In genomic region chr16:19094542-19095365, GRCh38 we compare ENCODE assay signal across 1 cellular context.
TF ChIP-seq lines count a peak whose summit lies in the region.

No MANE protein-coding gene starts in this region.

TF ChIP-seq in HepG2, 621 proteins besides CTCF, POLR2A, EP300 and RAD21 (continued from another document and continues in another):
- TF ChIP-seq, protein P1, sequence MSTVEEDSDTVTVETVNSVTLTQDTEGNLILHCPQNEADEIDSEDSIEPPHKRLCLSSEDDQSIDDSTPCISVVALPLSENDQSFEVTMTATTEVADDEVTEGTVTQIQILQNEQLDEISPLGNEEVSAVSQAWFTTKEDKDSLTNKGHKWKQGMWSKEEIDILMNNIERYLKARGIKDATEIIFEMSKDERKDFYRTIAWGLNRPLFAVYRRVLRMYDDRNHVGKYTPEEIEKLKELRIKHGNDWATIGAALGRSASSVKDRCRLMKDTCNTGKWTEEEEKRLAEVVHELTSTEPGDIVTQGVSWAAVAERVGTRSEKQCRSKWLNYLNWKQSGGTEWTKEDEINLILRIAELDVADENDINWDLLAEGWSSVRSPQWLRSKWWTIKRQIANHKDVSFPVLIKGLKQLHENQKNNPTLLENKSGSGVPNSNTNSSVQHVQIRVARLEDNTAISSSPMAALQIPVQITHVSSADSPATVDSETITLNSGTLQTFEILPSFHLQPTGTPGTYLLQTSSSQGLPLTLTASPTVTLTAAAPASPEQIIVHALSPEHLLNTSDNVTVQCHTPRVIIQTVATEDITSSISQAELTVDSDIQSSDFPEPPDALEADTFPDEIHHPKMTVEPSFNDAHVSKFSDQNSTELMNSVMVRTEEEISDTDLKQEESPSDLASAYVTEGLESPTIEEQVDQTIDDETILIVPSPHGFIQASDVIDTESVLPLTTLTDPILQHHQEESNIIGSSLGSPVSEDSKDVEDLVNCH (CRISPR knock-in tag; IDR thresholded peaks at IDR 0.05) = no peak
- TF ChIP-seq NR2F1 (CRISPR knock-in tag; IDR thresholded peaks at IDR 0.05) (no peak), ZNF672 (CRISPR knock-in tag; IDR thresholded peaks at IDR 0.05) (no peak), ZNF781 (CRISPR knock-in tag; IDR thresholded peaks at IDR 0.05; ENCODE audit: borderline replicate concordance, not compliant biosample characterization) (no peak), JUND (CRISPR knock-in tag; IDR thresholded peaks at IDR 0.05) (no peak), PHB2 (IDR thresholded peaks at IDR 0.05; ENCODE audit: partially characterized antibody) (no peak), ZNF317 (CRISPR knock-in tag; IDR thresholded peaks at IDR 0.05) (no peak), ZNF780A (CRISPR knock-in tag; IDR thresholded peaks at IDR 0.05) (no peak), ZSCAN25 (CRISPR knock-in tag; IDR thresholded peaks at IDR 0.05) (no peak), FOXA1 (IDR thresholded peaks at IDR 0.05) (no peak), FOXA1 (CRISPR knock-in tag; IDR thresholded peaks at IDR 0.05) (peak; percentile 40; the same call in 1 of the 2 replicates), MEIS2 (CRISPR knock-in tag; IDR thresholded peaks at IDR 0.05) (no peak), CBX5 (CRISPR knock-in tag; IDR thresholded peaks at IDR 0.05; ENCODE audit: borderline replicate concordance) (no peak), SRSF1 (optimal IDR thresholded peaks at IDR 0.05; ENCODE audit: low read depth, low read length) (no peak), NFATC3 (CRISPR knock-in tag; IDR thresholded peaks at IDR 0.05) (no peak), ZNF670 (CRISPR knock-in tag; IDR thresholded peaks at IDR 0.05; ENCODE audit: borderline replicate concordance) (no peak), ATF7 (IDR thresholded peaks at IDR 0.05) (no peak), ATF7 (CRISPR knock-in tag; IDR thresholded peaks at IDR 0.05) (no peak), RAD51 (IDR thresholded peaks at IDR 0.05; ENCODE audit: borderline replicate concordance) (peak; percentile 8; the same call in 1 of the 2 replicates), RXRA (CRISPR knock-in tag; IDR thresholded peaks at IDR 0.05) (no peak), TP53 (CRISPR knock-in tag; conservative IDR thresholded peaks at IDR 0.05) (no peak), SPEN (CRISPR knock-in tag; IDR thresholded peaks at IDR 0.05; ENCODE audit: low read depth) (no peak), RFX1 (IDR thresholded peaks at IDR 0.05) (no peak), SALL2 (CRISPR knock-in tag; IDR thresholded peaks at IDR 0.05) (no peak), SALL1 (CRISPR knock-in tag; IDR thresholded peaks at IDR 0.05) (no peak), ZSCAN22 (CRISPR knock-in tag; IDR thresholded peaks at IDR 0.05) (no peak), ZNF230 (CRISPR knock-in tag; IDR thresholded peaks at IDR 0.05) (no peak), HNRNPL (IDR thresholded peaks at IDR 0.05; ENCODE audit: low read depth, low read length) (no peak), ZNF34 (CRISPR knock-in tag; IDR thresholded peaks at IDR 0.05; ENCODE audit: borderline replicate concordance) (no peak), TBX2 (CRISPR knock-in tag; IDR thresholded peaks at IDR 0.05; ENCODE audit: borderline replicate concordance) (0 out of 2 replicates have a peak, but pooled peaks have one; percentile 17), CREM (IDR thresholded peaks at IDR 0.05) (peak; percentile 40; the same call in 1 of the 2 replicates), CREM (CRISPR knock-in tag; IDR thresholded peaks at IDR 0.05) (no peak), DNMT1 (CRISPR knock-in tag; IDR thresholded peaks at IDR 0.05) (no peak), ZKSCAN5 (CRISPR knock-in tag; IDR thresholded peaks at IDR 0.05) (no peak), IKZF4 (CRISPR knock-in tag; IDR thresholded peaks at IDR 0.05; ENCODE audit: borderline replicate concordance, low read depth, not compliant biosample characterization) (no peak), HDAC2 (CRISPR knock-in tag; IDR thresholded peaks at IDR 0.05) (no peak), ZEB1 (IDR thresholded peaks at IDR 0.05; ENCODE audit: insufficient replicate concordance, low read depth) (no peak), MLLT10 (CRISPR knock-in tag; IDR thresholded peaks at IDR 0.05) (no peak), STAG1 (CRISPR knock-in tag; IDR thresholded peaks at IDR 0.05) (peak; percentile 33; the same call in 1 of the 2 replicates), ZNF275 (CRISPR knock-in tag; IDR thresholded peaks at IDR 0.05; ENCODE audit: borderline replicate concordance) (no peak), DBP (CRISPR knock-in tag; IDR thresholded peaks at IDR 0.05; ENCODE audit: not compliant biosample characterization) (no peak), ZNF292 (CRISPR knock-in tag; IDR thresholded peaks at IDR 0.05; ENCODE audit: borderline replicate concordance, low read depth) (no peak), MATR3 (CRISPR knock-in tag; IDR thresholded peaks at IDR 0.05) (no peak), KLF6 (CRISPR knock-in tag; IDR thresholded peaks at IDR 0.05) (no peak)
- TF ChIP-seq, protein P2, sequence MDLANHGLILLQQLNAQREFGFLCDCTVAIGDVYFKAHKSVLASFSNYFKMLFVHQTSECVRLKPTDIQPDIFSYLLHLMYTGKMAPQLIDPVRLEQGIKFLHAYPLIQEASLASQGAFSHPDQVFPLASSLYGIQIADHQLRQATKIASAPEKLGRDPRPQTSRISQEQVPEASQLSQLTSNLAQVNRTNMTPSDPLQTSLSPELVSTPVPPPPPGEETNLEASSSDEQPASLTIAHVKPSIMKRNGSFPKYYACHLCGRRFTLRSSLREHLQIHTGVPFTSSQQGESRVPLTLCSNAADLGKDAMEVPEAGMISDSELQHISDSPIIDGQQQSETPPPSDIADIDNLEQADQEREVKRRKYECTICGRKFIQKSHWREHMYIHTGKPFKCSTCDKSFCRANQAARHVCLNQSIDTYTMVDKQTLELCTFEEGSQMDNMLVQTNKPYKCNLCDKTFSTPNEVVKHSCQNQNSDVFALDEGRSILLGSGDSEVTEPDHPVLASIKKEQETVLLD (CRISPR knock-in tag; IDR thresholded peaks at IDR 0.05; ENCODE audit: low read depth) = no peak
- TF ChIP-seq, protein P3, sequence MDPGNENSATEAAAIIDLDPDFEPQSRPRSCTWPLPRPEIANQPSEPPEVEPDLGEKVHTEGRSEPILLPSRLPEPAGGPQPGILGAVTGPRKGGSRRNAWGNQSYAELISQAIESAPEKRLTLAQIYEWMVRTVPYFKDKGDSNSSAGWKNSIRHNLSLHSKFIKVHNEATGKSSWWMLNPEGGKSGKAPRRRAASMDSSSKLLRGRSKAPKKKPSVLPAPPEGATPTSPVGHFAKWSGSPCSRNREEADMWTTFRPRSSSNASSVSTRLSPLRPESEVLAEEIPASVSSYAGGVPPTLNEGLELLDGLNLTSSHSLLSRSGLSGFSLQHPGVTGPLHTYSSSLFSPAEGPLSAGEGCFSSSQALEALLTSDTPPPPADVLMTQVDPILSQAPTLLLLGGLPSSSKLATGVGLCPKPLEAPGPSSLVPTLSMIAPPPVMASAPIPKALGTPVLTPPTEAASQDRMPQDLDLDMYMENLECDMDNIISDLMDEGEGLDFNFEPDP (CRISPR knock-in tag; conservative IDR thresholded peaks at IDR 0.05) = no peak
- TF ChIP-seq, protein P4, sequence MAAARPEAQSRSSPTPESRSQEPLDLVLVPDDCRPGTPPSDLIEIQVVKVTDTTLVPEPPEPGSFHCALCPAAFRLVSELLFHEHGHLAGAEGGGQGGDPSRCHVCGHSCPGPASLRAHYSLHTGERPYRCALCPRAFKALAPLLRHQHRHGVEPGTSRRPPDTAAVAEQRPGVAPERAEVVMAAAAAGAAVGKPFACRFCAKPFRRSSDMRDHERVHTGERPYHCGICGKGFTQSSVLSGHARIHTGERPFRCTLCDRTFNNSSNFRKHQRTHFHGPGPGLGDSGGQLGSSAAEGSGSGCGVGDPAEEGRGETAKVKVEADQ (CRISPR knock-in tag; IDR thresholded peaks at IDR 0.05; ENCODE audit: borderline replicate concordance) = 0 out of 2 replicates have a peak, but pooled peaks have one; percentile 15
- TF ChIP-seq, protein P5, sequence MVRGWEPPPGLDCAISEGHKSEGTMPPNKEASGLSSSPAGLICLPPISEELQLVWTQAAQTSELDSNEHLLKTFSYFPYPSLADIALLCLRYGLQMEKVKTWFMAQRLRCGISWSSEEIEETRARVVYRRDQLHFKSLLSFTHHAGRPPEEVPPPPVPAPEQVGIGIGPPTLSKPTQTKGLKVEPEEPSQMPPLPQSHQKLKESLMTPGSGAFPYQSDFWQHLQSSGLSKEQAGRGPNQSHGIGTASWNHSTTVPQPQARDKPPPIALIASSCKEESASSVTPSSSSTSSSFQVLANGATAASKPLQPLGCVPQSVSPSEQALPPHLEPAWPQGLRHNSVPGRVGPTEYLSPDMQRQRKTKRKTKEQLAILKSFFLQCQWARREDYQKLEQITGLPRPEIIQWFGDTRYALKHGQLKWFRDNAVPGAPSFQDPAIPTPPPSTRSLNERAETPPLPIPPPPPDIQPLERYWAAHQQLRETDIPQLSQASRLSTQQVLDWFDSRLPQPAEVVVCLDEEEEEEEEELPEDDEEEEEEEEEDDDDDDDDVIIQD (CRISPR knock-in tag; IDR thresholded peaks at IDR 0.05; ENCODE audit: low read depth) = peak; percentile 17; the same call in 1 of the 2 replicates
- TF ChIP-seq, protein P6, sequence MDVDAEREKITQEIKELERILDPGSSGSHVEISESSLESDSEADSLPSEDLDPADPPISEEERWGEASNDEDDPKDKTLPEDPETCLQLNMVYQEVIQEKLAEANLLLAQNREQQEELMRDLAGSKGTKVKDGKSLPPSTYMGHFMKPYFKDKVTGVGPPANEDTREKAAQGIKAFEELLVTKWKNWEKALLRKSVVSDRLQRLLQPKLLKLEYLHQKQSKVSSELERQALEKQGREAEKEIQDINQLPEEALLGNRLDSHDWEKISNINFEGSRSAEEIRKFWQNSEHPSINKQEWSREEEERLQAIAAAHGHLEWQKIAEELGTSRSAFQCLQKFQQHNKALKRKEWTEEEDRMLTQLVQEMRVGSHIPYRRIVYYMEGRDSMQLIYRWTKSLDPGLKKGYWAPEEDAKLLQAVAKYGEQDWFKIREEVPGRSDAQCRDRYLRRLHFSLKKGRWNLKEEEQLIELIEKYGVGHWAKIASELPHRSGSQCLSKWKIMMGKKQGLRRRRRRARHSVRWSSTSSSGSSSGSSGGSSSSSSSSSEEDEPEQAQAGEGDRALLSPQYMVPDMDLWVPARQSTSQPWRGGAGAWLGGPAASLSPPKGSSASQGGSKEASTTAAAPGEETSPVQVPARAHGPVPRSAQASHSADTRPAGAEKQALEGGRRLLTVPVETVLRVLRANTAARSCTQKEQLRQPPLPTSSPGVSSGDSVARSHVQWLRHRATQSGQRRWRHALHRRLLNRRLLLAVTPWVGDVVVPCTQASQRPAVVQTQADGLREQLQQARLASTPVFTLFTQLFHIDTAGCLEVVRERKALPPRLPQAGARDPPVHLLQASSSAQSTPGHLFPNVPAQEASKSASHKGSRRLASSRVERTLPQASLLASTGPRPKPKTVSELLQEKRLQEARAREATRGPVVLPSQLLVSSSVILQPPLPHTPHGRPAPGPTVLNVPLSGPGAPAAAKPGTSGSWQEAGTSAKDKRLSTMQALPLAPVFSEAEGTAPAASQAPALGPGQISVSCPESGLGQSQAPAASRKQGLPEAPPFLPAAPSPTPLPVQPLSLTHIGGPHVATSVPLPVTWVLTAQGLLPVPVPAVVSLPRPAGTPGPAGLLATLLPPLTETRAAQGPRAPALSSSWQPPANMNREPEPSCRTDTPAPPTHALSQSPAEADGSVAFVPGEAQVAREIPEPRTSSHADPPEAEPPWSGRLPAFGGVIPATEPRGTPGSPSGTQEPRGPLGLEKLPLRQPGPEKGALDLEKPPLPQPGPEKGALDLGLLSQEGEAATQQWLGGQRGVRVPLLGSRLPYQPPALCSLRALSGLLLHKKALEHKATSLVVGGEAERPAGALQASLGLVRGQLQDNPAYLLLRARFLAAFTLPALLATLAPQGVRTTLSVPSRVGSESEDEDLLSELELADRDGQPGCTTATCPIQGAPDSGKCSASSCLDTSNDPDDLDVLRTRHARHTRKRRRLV (CRISPR knock-in tag; IDR thresholded peaks at IDR 0.05) = no peak
